Comparison of ENCODE assay signal across 8 cellular contexts in the genomic region with DNA sequence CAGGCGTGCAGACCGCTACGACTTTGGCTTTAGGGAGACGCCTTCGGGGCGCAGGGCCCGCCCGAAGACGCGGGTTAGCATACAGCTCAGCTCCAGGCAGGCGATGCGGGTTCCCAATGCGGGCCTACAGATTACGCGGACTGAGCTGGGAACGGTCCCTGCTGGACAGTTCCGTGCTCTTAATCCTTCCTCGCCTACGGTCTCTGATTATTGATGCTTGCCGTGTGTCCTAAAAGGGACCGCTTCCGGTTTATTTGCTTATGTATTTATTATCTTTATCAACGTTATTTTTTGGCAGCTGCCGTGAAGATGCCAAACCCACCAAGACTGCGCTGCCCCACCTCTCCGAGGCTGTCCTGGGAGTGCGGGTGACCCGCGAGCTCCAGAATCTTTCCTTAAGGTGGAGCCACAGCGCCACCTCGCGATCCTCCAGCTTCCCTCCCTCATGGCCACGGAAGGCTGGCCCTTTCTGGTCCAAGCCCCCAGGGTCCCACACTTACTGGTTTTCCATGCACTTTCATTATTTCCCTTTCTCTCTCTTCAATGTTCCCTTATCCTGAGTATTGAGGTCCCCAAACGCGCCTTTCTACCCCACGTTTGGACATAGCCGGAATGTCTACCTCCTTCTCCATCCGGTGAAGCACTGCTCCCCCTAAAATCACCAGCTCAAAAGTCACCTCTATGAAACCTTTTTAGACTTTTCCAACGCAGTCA. TPM values are rescaled to one million over a fixed set of nuclear protein-coding genes. Genes with fewer than 3 reads are reported as not detected.
DNase-seq lines count a peak whose midpoint lies in the region; ATAC-seq and FAIRE-seq lines count a peak whose summit lies in the region.

No MANE protein-coding gene starts in this region.

- no peak overlapping the region for H3K27ac ChIP-seq in ACC112 (ENCODE audit: low read depth, low read length)

- DNase-seq in GM18507 (ENCODE audit: extremely low spot score, insufficient read length, low read depth): no peak
- DNase-seq in NCI-H446 (lab: John Stamatoyannopoulos, UW): peak; percentile 50 to 77
- DNase-seq in activated CD4-positive, alpha-beta memory T cell treated with anti-CD3 and anti-CD28 coated beads, Interleukin-2, amount 10 ng/mL, durations not matched to agents 7 days and 5 days: peak; percentile 72
- peak; percentile 62 to 63 (median 62) for DNase-seq in effector memory CD8-positive, alpha-beta T cell
- peak; percentile 30 to 52 for DNase-seq in stimulated activated CD8-positive, alpha-beta memory T cell treated with anti-CD3 and anti-CD28 coated beads, Interleukin-4, amount 100 ng/mL, for 4 hours (ENCODE audit: low read depth in 2 of 2, low spot score in 1 of 2)

- H3K4me3 Mint-ChIP-seq in activated CD4-positive, alpha-beta memory T cell treated with anti-CD3 and anti-CD28 coated beads, Interleukin-2, amount 10 ng/mL, durations not matched to agents 7 days and 5 days: peak overlapping the region; percentile 53
- H3K4me3 Mint-ChIP-seq in effector memory CD8-positive, alpha-beta T cell: peak overlapping the region; percentile 69 to 76

- no peaks in the 10 kb centered on the region for H3K27me3 ChIP-seq in ACC112 (ENCODE audit: insufficient read depth, low read length)
- H3K27me3 ChIP-seq in mononuclear cell (ENCODE audit: insufficient read depth, low read length): peaks cover 76% of the 10 kb centered on the region

- H3K9me3 ChIP-seq in mononuclear cell (ENCODE audit: low read depth, low read length): no peaks in the 10 kb centered on the region

- peaks cover 19% of the 10 kb centered on the region for H3K4me1 Mint-ChIP-seq in activated CD4-positive, alpha-beta memory T cell treated with anti-CD3 and anti-CD28 coated beads, Interleukin-2, amount 10 ng/mL, durations not matched to agents 7 days and 5 days
- peaks cover 14 to 16% of the 10 kb centered on the region in 2 donors for H3K4me1 Mint-ChIP-seq in effector memory CD8-positive, alpha-beta T cell (ENCODE audit: low read depth in 2 of 2)

- no peaks in the 10 kb centered on the region for H3K36me3 Mint-ChIP-seq in activated CD4-positive, alpha-beta memory T cell treated with anti-CD3 and anti-CD28 coated beads, Interleukin-2, amount 10 ng/mL, durations not matched to agents 7 days and 5 days (ENCODE audit: low read depth)
- peaks cover 8% of the 10 kb centered on the region for H3K36me3 Mint-ChIP-seq in effector memory CD8-positive, alpha-beta T cell (ENCODE audit: insufficient read depth)

- H3K4me3 ChIP-seq in ACC112 (ENCODE audit: low read depth, low read length): peak overlapping the region; percentile 71
- H3K4me3 ChIP-seq in mononuclear cell (ENCODE audit: low read length): peak overlapping the region; percentile 10

- POLR2A ChIA-PET in activated CD4-positive, alpha-beta memory T cell treated with anti-CD3 and anti-CD28 coated beads, Interleukin-2, amount 10 ng/mL, durations not matched to agents 7 days and 5 days (lab: Charles Lee): interaction anchor here (1.0 to 1.5 kb wide), 2 partner anchors 14 to 411 kb away, joined by 5 to 11 read pairs; no protein-coding TSS in a partner anchor

- H3K9me3 Mint-ChIP-seq in activated CD4-positive, alpha-beta memory T cell treated with anti-CD3 and anti-CD28 coated beads, Interleukin-2, amount 10 ng/mL, durations not matched to agents 7 days and 5 days: no peaks in the 10 kb centered on the region
- H3K9me3 Mint-ChIP-seq in effector memory CD8-positive, alpha-beta T cell: no peaks in the 10 kb centered on the region

- peak overlapping the region; percentile 3 for H2AFZ ChIP-seq in ACC112 (ENCODE audit: low read length, unreplicated experiment)

- H3K36me3 ChIP-seq in ACC112 (ENCODE audit: insufficient read depth, low read length): no peaks in the 10 kb centered on the region

- peaks cover 74% of the 10 kb centered on the region for H3K27me3 Mint-ChIP-seq in activated CD4-positive, alpha-beta memory T cell treated with anti-CD3 and anti-CD28 coated beads, Interleukin-2, amount 10 ng/mL, durations not matched to agents 7 days and 5 days
- H3K27me3 Mint-ChIP-seq in effector memory CD8-positive, alpha-beta T cell: peaks cover 59 to 94% of the 10 kb centered on the region in 2 donors

- H3K4me1 ChIP-seq in ACC112 (ENCODE audit: control insufficient read depth, insufficient read depth, low read length, unreplicated experiment) (peaks cover 17% of the 10 kb centered on the region), mononuclear cell (ENCODE audit: insufficient read depth, low read length) (peaks cover 21% of the 10 kb centered on the region)

- peak; percentile 58 for ATAC-seq in HG02973 (IDR thresholded peaks at IDR 0.05; ENCODE audit: unreplicated experiment)
- peak; percentile 81 for ATAC-seq in effector memory CD8-positive, alpha-beta T cell (replicated peaks)

- peaks cover 15% of the 10 kb centered on the region for H3K79me2 ChIP-seq in ACC112 (ENCODE audit: control insufficient read depth, insufficient read depth, low read length, unreplicated experiment)

- FAIRE-seq in GM18507 (lab: Jason Lieb, UNC): peak; percentile 92

- no peak overlapping the region for H3K27ac Mint-ChIP-seq in activated CD4-positive, alpha-beta memory T cell treated with anti-CD3 and anti-CD28 coated beads, Interleukin-2, amount 10 ng/mL, durations not matched to agents 7 days and 5 days
- no peak overlapping the region for H3K27ac Mint-ChIP-seq in effector memory CD8-positive, alpha-beta T cell

- CTCF ChIA-PET in activated CD4-positive, alpha-beta memory T cell treated with anti-CD3 and anti-CD28 coated beads, Interleukin-2, amount 10 ng/mL, durations not matched to agents 7 days and 5 days (lab: Charles Lee): interaction anchor here (0.5 to 9.1 kb wide), 35 partner anchors 12 to 1344 kb away, joined by 3 to 246 read pairs (median 4); no protein-coding TSS in a partner anchor

RNA-seq across cellular contexts. Expression of a gene that starts 7.0 kb away (rescaled TPM):
- total RNA-seq in activated CD4-positive, alpha-beta memory T cell treated with anti-CD3 and anti-CD28 coated beads, Interleukin-2, amount 10 ng/mL, durations not matched to agents 7 days and 5 days: under 1 TPM in 1 of 2 experiments, not detected in 1; 0.23 TPM
- total RNA-seq in mononuclear cell: 7.5 TPM
